Comparison of ENCODE assay signal across 8 cellular contexts in genomic region chr1:10796029-10796944, GRCh38. TPM values are rescaled to one million over a fixed set of nuclear protein-coding genes. Genes with fewer than 3 reads are reported as not detected.
A peak's percentile ranks its signal among the peaks of the same experiment; 100 is the strongest.
DNase-seq lines count a peak whose midpoint lies in the region; ATAC-seq and TF ChIP-seq lines count a peak whose summit lies in the region.

A gene with protein sequence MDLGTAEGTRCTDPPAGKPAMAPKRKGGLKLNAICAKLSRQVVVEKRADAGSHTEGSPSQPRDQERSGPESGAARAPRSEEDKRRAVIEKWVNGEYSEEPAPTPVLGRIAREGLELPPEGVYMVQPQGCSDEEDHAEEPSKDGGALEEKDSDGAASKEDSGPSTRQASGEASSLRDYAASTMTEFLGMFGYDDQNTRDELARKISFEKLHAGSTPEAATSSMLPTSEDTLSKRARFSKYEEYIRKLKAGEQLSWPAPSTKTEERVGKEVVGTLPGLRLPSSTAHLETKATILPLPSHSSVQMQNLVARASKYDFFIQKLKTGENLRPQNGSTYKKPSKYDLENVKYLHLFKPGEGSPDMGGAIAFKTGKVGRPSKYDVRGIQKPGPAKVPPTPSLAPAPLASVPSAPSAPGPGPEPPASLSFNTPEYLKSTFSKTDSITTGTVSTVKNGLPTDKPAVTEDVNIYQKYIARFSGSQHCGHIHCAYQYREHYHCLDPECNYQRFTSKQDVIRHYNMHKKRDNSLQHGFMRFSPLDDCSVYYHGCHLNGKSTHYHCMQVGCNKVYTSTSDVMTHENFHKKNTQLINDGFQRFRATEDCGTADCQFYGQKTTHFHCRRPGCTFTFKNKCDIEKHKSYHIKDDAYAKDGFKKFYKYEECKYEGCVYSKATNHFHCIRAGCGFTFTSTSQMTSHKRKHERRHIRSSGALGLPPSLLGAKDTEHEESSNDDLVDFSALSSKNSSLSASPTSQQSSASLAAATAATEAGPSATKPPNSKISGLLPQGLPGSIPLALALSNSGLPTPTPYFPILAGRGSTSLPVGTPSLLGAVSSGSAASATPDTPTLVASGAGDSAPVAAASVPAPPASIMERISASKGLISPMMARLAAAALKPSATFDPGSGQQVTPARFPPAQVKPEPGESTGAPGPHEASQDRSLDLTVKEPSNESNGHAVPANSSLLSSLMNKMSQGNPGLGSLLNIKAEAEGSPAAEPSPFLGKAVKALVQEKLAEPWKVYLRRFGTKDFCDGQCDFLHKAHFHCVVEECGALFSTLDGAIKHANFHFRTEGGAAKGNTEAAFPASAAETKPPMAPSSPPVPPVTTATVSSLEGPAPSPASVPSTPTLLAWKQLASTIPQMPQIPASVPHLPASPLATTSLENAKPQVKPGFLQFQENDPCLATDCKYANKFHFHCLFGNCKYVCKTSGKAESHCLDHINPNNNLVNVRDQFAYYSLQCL (N-terminal part only) (minus strand): TSS chr1:10796646. CDS start chr1:10693889, 102,757 bp downstream.

- no peak for DNase-seq in CD8-positive, alpha-beta T cell
- DNase-seq in RPMI7951 (ENCODE audit: low read depth): peak; percentile 80
- peak; percentile 20 for DNase-seq in stimulated activated naive CD8-positive, alpha-beta T cell treated with anti-CD3 and anti-CD28 coated beads, Interleukin-15, Interleukin-2, amounts not matched to agents 100 U/mL and 50 U/mL, for 24 hours
- no peak for DNase-seq in activated naive CD4-positive, alpha-beta T cell (lab: John Stamatoyannopoulos, UW)

- TF ChIP-seq RAD21 in Ishikawa (IDR thresholded peaks at IDR 0.05; ENCODE audit: low read depth) (no peak; the same call in 1 of the 2 replicates), liver (IDR thresholded peaks at IDR 0.05) (peak in 1 of 2 donors; percentile 32)

- no peak within 1 kb of the TSS for H3K27ac Mint-ChIP-seq in CD8-positive, alpha-beta T cell

- no peak within 1 kb of the TSS for H3K9ac ChIP-seq in liver (ENCODE audit: low read depth in 1 of 2, low read length in 2 of 2)

- peaks cover 13% of the 10 kb centered on the region for H3K4me1 Mint-ChIP-seq in CD8-positive, alpha-beta T cell (ENCODE audit: low read depth)

- H3K36me3 ChIP-seq in CD8-positive, alpha-beta T cell (ENCODE audit: insufficient read depth, low read length): no peaks in the 10 kb centered on the region
- no peaks in the 10 kb centered on the region for H3K36me3 ChIP-seq in ectodermal cell (ENCODE audit: control insufficient read depth, insufficient read depth, low read length)
- H3K36me3 ChIP-seq in liver (ENCODE audit: control insufficient read depth in 4 of 4, insufficient read depth in 3 of 4, low read depth in 1 of 4, low read length in 3 of 4): no peaks in the 10 kb centered on the region

- peaks cover 12% of the 10 kb centered on the region for H3K4me1 ChIP-seq in CD8-positive, alpha-beta T cell (ENCODE audit: insufficient read depth, low read length)
- H3K4me1 ChIP-seq in ectodermal cell (ENCODE audit: control insufficient read depth, insufficient read depth, low read length): peaks cover 28% of the 10 kb centered on the region
- H3K4me1 ChIP-seq in liver (ENCODE audit: control insufficient read depth in 4 of 4, insufficient read depth in 4 of 4, low read length in 3 of 4): peaks cover 18 to 33% (median 22%) of the 10 kb centered on the region in 4 donors

- CTCF ChIA-PET in CD8-positive, alpha-beta T cell (lab: Charles Lee): no interaction called here

- no peak within 1 kb of the TSS for H3K4me3 ChIP-seq in CD8-positive, alpha-beta T cell (ENCODE audit: low read depth, low read length)
- peak within 1 kb of the TSS; percentile 62 for H3K4me3 ChIP-seq in ectodermal cell (ENCODE audit: insufficient read depth, low read depth, low read length)
- peak within 1 kb of the TSS in 2 of 3 donors; percentile 53 to 86 for H3K4me3 ChIP-seq in liver (ENCODE audit: low read depth in 1 of 3, low read length in 3 of 3)

- ATAC-seq in CD8-positive, alpha-beta T cell: no peak
- ATAC-seq in stimulated activated naive CD8-positive, alpha-beta T cell treated with anti-CD3 and anti-CD28 coated beads, Interleukin-15, Interleukin-2, amounts not matched to agents 100 U/mL and 50 U/mL, for 24 hours: no peak
- no peak for ATAC-seq in HG03196 (IDR thresholded peaks at IDR 0.05; ENCODE audit: unreplicated experiment)

- POLR2A ChIA-PET in CD8-positive, alpha-beta T cell (lab: Charles Lee): no interaction called here

- H3K27me3 Mint-ChIP-seq in CD8-positive, alpha-beta T cell (ENCODE audit: low read depth): peaks cover 52% of the 10 kb centered on the region

- H3K27me3 ChIP-seq in CD8-positive, alpha-beta T cell (ENCODE audit: insufficient read depth, low read length): peaks cover 9% of the 10 kb centered on the region
- H3K27me3 ChIP-seq in ectodermal cell (ENCODE audit: control insufficient read depth, insufficient read depth, low read length, poor library complexity, severe bottlenecking) (peaks cover 40% of the 10 kb centered on the region), liver (ENCODE audit: control insufficient read depth in 4 of 4, insufficient read depth in 4 of 4, low read length in 3 of 4) (peaks cover 0 to 11% (median 0%) of the 10 kb centered on the region in 4 donors)

- H3K27ac ChIP-seq in CD8-positive, alpha-beta T cell (ENCODE audit: low read depth, low read length): no peak within 1 kb of the TSS
- H3K27ac ChIP-seq in ectodermal cell (ENCODE audit: insufficient read depth, low read depth, low read length, poor library complexity, severe bottlenecking) (no peak within 1 kb of the TSS), liver (ENCODE audit: low read depth in 1 of 2, low read length in 2 of 2) (no peak within 1 kb of the TSS)

- intact Hi-C loops in CD8-positive, alpha-beta T cell (cut with DNase I, micrococcal nuclease): no loop called here

- 0% methylated on average over 86 of the region's 88 CpGs for WGBS in ectodermal cell, 2 experiments
- 1% methylated on average over 88 of the region's 88 CpGs for WGBS in liver

- no peak within 1 kb of the TSS for H3K4me3 Mint-ChIP-seq in CD8-positive, alpha-beta T cell

- H3K9me3 ChIP-seq in CD8-positive, alpha-beta T cell (ENCODE audit: low read length): no peaks in the 10 kb centered on the region
- no peaks in the 10 kb centered on the region for H3K9me3 ChIP-seq in ectodermal cell (ENCODE audit: control insufficient read depth, low read length)
- no peaks in the 10 kb centered on the region for H3K9me3 ChIP-seq in liver (ENCODE audit: control insufficient read depth in 4 of 4, low read length in 3 of 4)

- no peak for TF ChIP-seq CTCF in CD8-positive, alpha-beta T cell (IDR thresholded peaks at IDR 0.05)
- no peak for TF ChIP-seq CTCF in liver (IDR thresholded peaks at IDR 0.05; ENCODE audit: low read depth, low read length, missing input control)

- no peaks in the 10 kb centered on the region for H3K9me3 Mint-ChIP-seq in CD8-positive, alpha-beta T cell

- TF ChIP-seq EP300 in Ishikawa (IDR thresholded peaks at IDR 0.05; ENCODE audit: borderline replicate concordance): peak; percentile 17; the same call in 1 of the 2 replicates

- H3K36me3 Mint-ChIP-seq in CD8-positive, alpha-beta T cell: no peaks in the 10 kb centered on the region

TF ChIP-seq in Ishikawa, 13 proteins besides CTCF, POLR2A, EP300 and RAD21 (continues in another document):
- peak; percentile 75 for TF ChIP-seq TEAD4 (IDR thresholded peaks at IDR 0.05)
- TF ChIP-seq EGR1 (IDR thresholded peaks at IDR 0.05): peak; percentile 49
- no peak for TF ChIP-seq FOXM1 (IDR thresholded peaks at IDR 0.05; ENCODE audit: borderline replicate concordance, low read depth)
- TF ChIP-seq NFIC (IDR thresholded peaks at IDR 0.05): peak; percentile 58; the same call in 1 of the 2 replicates
- TF ChIP-seq CEBPB (IDR thresholded peaks at IDR 0.05): no peak
- TF ChIP-seq MAX (IDR thresholded peaks at IDR 0.05): peak; percentile 50
- peak; percentile 65 for TF ChIP-seq YY1 (IDR thresholded peaks at IDR 0.05; ENCODE audit: low read depth)
- TF ChIP-seq TAF1 (IDR thresholded peaks at IDR 0.05; ENCODE audit: low read depth): peak; percentile 59; the same call in 1 of the 2 replicates

TF ChIP-seq in liver, 16 proteins besides CTCF, POLR2A, EP300 and RAD21:
- TF ChIP-seq YY1 (IDR thresholded peaks at IDR 0.05) (peak; percentile 70), EGR1 (IDR thresholded peaks at IDR 0.05; ENCODE audit: low read depth in 2 of 2) (peak in 1 of 2 donors; percentile 44), SP1 (IDR thresholded peaks at IDR 0.05) (peak; percentile 50), HNF4A (conservative IDR thresholded peaks at IDR 0.05) (no peak), RXRA (IDR thresholded peaks at IDR 0.05) (peak in 1 of 2 donors; percentile 14)

RNA-seq across cellular contexts. Expression of the gene that starts here (rescaled TPM):
- total RNA-seq in CD8-positive, alpha-beta T cell: 10 to 100 TPM; 48.0 to 56.5 TPM
- under 0.01 and 0.20 TPM in 2 replicates for total RNA-seq in RPMI7951 (2014; rRNA removed; shearing (Covaris generic))
- 21.8 TPM for polyA plus RNA-seq in ectodermal cell (2013, experiment 1 of 4)
- 15.3 TPM for polyA plus RNA-seq in ectodermal cell (2013, experiment 2 of 4)
- polyA plus RNA-seq in ectodermal cell (2013, experiment 3 of 4): 20.4 TPM
- 21.6 TPM for polyA plus RNA-seq in ectodermal cell (2013, experiment 4 of 4)
- 1 to 10 TPM; 1.6 to 3.5 TPM for total RNA-seq in liver
- polyA plus RNA-seq in liver: 1 to 10 TPM; 1.0 to 2.3 TPM

Comparison
In these comparisons a context has a peak if more than half of its experiments do, and no peak if none do; other contexts are left out.
1. RNA of the gene that starts here (total RNA-seq): 48.0 to 56.5 TPM in CD8-positive, alpha-beta T cell; 1.6 to 3.5 TPM in liver and under 0.01 to 0.20 TPM in RPMI7951; every median in the first group is over 10 times any median in the second.
2. Peak in DNase-seq in RPMI7951; RNA of the gene not detected or under 1 TPM.